ENCODE assay signal across 13 cellular contexts in the genomic region with DNA sequence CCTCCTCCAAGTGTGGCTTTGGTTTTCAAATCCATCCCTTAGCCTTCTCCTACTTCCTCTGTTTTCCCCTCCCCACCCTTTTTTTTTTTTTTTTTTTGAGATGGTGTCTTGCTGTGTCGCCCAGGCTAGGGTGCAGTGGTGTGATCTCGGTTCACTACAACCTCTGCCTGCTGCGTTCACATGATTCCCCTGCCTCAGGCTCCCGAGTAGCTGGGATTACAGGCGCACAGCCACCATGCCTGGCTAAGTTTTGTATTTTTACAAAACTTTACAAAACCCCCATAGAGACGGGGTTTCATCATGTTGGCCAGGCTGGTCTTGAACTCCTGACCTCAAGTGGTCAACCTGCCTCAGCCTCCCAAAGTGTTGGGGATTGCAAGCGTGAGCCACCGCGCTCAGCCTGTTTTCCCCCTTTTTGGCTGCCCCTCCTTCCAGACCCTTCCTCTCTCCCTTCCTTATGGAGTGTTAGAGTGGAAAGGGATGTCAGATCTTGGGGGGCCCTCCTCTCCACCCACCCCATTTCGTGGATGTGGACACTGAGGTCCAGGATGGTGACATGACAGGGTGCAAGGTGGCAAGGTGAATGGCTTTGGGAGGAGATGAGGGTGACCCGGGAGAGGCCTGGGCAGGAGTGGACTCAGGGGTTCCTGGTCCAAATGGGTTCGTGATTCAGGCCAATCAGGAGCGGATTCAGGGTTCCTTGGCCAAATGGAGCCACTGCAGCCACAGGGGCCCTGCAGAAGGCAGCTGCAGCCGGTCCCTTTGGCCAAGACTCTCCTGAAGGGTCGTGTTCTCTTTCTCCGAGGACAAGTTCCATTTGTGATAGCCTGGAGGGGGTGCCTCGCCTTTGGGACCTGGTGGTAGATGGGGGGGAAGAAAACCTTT. TPM values are rescaled to one million over a fixed set of nuclear protein-coding genes. Genes with fewer than 3 reads are reported as not detected.
DNase-seq lines count a peak whose midpoint lies in the region; ATAC-seq, FAIRE-seq and TF ChIP-seq lines count a peak whose summit lies in the region.
"Had no signal": no experiment of that assay in that cellular context is flagged by ENCODE, and none has a peak within 500 bp of the region (broad histone marks: within the 10 kb centered on the region; RNA-seq: fewer than 3 reads in every experiment).

No MANE protein-coding gene starts in this region.

- intact Hi-C loops in CD4-positive, alpha-beta memory T cell (cut with micrococcal nuclease) = no loop called here
- intact Hi-C loops in spleen (cut with DNase I; ENCODE audit: low total_unique reads) (loop anchor here (10.0 kb wide), 1 partner anchor 59 kb away; no protein-coding TSS in a partner anchor), pancreas (cut with DNase I) (no loop called here)

- POLR2A ChIA-PET in CD4-positive, alpha-beta memory T cell (lab: Charles Lee; ENCODE audit: partially characterized antibody) = no interaction called here
- POLR2A ChIA-PET in T-cell (lab: Charles Lee) = interaction anchor here in 1 of 2 donors (0.5 kb wide), 1 partner anchor 1315 kb away, joined by 5 read pairs; no protein-coding TSS in a partner anchor

- TF ChIP-seq CTCF in spleen (IDR thresholded peaks at IDR 0.05 in 8 of 11, conservative IDR thresholded peaks at IDR 0.05 in 3 of 11) (no peak), pancreas (IDR thresholded peaks at IDR 0.05) (no peak)

- peak overlapping the region; percentile 78 to 94 (median 84) for H3K27ac Mint-ChIP-seq in CD4-positive, alpha-beta memory T cell
- peak overlapping the region; percentile 65 to 82 for H3K27ac Mint-ChIP-seq in T-cell
- peak overlapping the region; percentile 67 to 79 for H3K27ac Mint-ChIP-seq in effector memory CD8-positive, alpha-beta T cell

- peaks cover 2 to 18% of the 10 kb centered on the region in 2 donors for H3K36me3 Mint-ChIP-seq in CD4-positive, alpha-beta memory T cell
- H3K36me3 Mint-ChIP-seq in T-cell = peaks cover 3% of the 10 kb centered on the region
- peaks cover 26% of the 10 kb centered on the region for H3K36me3 Mint-ChIP-seq in effector memory CD8-positive, alpha-beta T cell (ENCODE audit: insufficient read depth)

- no peaks in the 10 kb centered on the region for H3K27me3 Mint-ChIP-seq in CD4-positive, alpha-beta memory T cell
- no peaks in the 10 kb centered on the region for H3K27me3 Mint-ChIP-seq in T-cell
- no peaks in the 10 kb centered on the region for H3K27me3 Mint-ChIP-seq in effector memory CD8-positive, alpha-beta T cell

- no peaks in the 10 kb centered on the region for H3K9me3 ChIP-seq in CD4-positive, alpha-beta memory T cell (ENCODE audit: control insufficient read depth in 1 of 2, low read length in 2 of 2)
- H3K9me3 ChIP-seq in spleen (no peaks in the 10 kb centered on the region), pancreas (no peaks in the 10 kb centered on the region)

- peaks cover 85% of the 10 kb centered on the region for H3K4me1 ChIP-seq in CD4-positive, alpha-beta memory T cell (ENCODE audit: insufficient read depth, low read length)
- H3K4me1 ChIP-seq in spleen (peaks cover 19 to 94% (median 59%) of the 10 kb centered on the region in 6 donors), pancreas (peaks cover 0 to 10% (median 0%) of the 10 kb centered on the region in 3 donors)

- H3K27me3 ChIP-seq in CD4-positive, alpha-beta memory T cell (ENCODE audit: insufficient read depth, low read length) = no peaks in the 10 kb centered on the region
- H3K27me3 ChIP-seq in spleen (replicated peaks in 1 of 7) (no peaks in the 10 kb centered on the region), pancreas (no peaks in the 10 kb centered on the region)
- H3K27me3 ChIP-seq: brain microvascular endothelial cell had no signal

- H3K4me3 ChIP-seq in CD4-positive, alpha-beta memory T cell (ENCODE audit: low read length in 2 of 2) = no peak overlapping the region
- H3K4me3 ChIP-seq in spleen (no peak overlapping the region), pancreas (no peak overlapping the region)

- CTCF ChIA-PET in CD4-positive, alpha-beta memory T cell (lab: Charles Lee; ENCODE audit: partially characterized antibody) = no interaction called here
- CTCF ChIA-PET in T-cell (lab: Charles Lee) = no interaction called here

- ATAC-seq in T-cell (replicated peaks in 1 of 4) = no peak
- ATAC-seq in effector memory CD8-positive, alpha-beta T cell (replicated peaks) = no peak
- ATAC-seq in pancreas = no peak
- ATAC-seq in GM18907 (IDR thresholded peaks at IDR 0.05; ENCODE audit: unreplicated experiment) = no peak
- ATAC-seq: CD8-positive, alpha-beta T cell had no signal

- no peak overlapping the region for H3K27ac ChIP-seq in CD4-positive, alpha-beta memory T cell (ENCODE audit: low read depth, low read length)
- peak overlapping the region in 5 of 8 donors; percentile 1 to 66 (median 28) for H3K27ac ChIP-seq in spleen
- H3K27ac ChIP-seq in pancreas = no peak overlapping the region
- H3K27ac ChIP-seq: brain microvascular endothelial cell, parathyroid adenoma had no signal

- WGBS in spleen, 5 donors = 74 to 81% (median 79%) methylated on average over 17 of the region's 17 CpGs
- WGBS in pancreas, 2 donors = 82 to 83% methylated on average over 17 of the region's 17 CpGs

- peak overlapping the region in 1 of 8 donors; percentile 52 for H3K4me3 Mint-ChIP-seq in CD4-positive, alpha-beta memory T cell
- no peak overlapping the region for H3K4me3 Mint-ChIP-seq in T-cell
- no peak overlapping the region for H3K4me3 Mint-ChIP-seq in effector memory CD8-positive, alpha-beta T cell
- H3K4me3 Mint-ChIP-seq: CD8-positive, alpha-beta T cell had no signal

- no peaks in the 10 kb centered on the region for H3K36me3 ChIP-seq in CD4-positive, alpha-beta memory T cell (ENCODE audit: insufficient read depth, low read length)
- H3K36me3 ChIP-seq in spleen (no peaks in the 10 kb centered on the region), pancreas (no peaks in the 10 kb centered on the region)
- H3K36me3 ChIP-seq: brain microvascular endothelial cell had no signal

- no peaks in the 10 kb centered on the region for H3K9me3 Mint-ChIP-seq in CD4-positive, alpha-beta memory T cell
- no peaks in the 10 kb centered on the region for H3K9me3 Mint-ChIP-seq in T-cell
- H3K9me3 Mint-ChIP-seq in effector memory CD8-positive, alpha-beta T cell = no peaks in the 10 kb centered on the region
- H3K9me3 Mint-ChIP-seq: CD8-positive, alpha-beta T cell had no signal

- peaks cover 39 to 82% (median 63%) of the 10 kb centered on the region in 4 donors for H3K4me1 Mint-ChIP-seq in CD4-positive, alpha-beta memory T cell
- peaks cover 71 to 76% (median 74%) of the 10 kb centered on the region in 3 donors for H3K4me1 Mint-ChIP-seq in T-cell
- peaks cover 50 to 58% of the 10 kb centered on the region in 2 donors for H3K4me1 Mint-ChIP-seq in effector memory CD8-positive, alpha-beta T cell (ENCODE audit: low read depth in 2 of 2)

- no peak for FAIRE-seq in pancreas (lab: Jason Lieb, UNC)

- no peak for DNase-seq in CD4-positive, alpha-beta memory T cell
- no peak for DNase-seq in T-cell
- no peak for DNase-seq in effector memory CD8-positive, alpha-beta T cell
- DNase-seq in spleen = no peak
- DNase-seq in pancreas = no peak
- DNase-seq in RPMI8226 = no peak
- DNase-seq: brain microvascular endothelial cell; CD8-positive, alpha-beta T cell; islet precursor cell; NCI-H187 treated with DMSO at 0.1 percent for 48 hours; NCI-H526 treated with DMSO at 0.1 percent for 48 hours had no signal

- TF ChIP-seq POLR2A in spleen (IDR thresholded peaks at IDR 0.05) = no peak

RNA-seq across cellular contexts. Expression of gene ABCC1, which starts 4.8 kb away (rescaled TPM):
- 10 to 100 TPM; 57.3 to 69.9 TPM for total RNA-seq in CD4-positive, alpha-beta memory T cell
- 10 to 100 TPM in 1 of 2 donors, 1 to 10 TPM in 1; 1.9 to 11.0 TPM for polyA plus RNA-seq in CD4-positive, alpha-beta memory T cell
- total RNA-seq in T-cell (10 to 100 TPM; 59.4 to 68.1 (median 63.0) TPM), spleen (10 to 100 TPM; 48.8 to 65.7 (median 53.6) TPM), pancreas (10 to 100 TPM in 4 of 6 donors, 1 to 10 TPM in 2; 8.5 to 16.8 (median 11.5) TPM)
- polyA plus RNA-seq in spleen (10 to 100 TPM in 1 of 3 donors, 1 to 10 TPM in 2; 7.8 to 12.4 (median 10.0) TPM), pancreas (10 to 100 TPM; 11.6 to 12.5 TPM)

Comparison
In these comparisons a context has a peak if more than half of its experiments do, and no peak if none do; other contexts are left out.
1. H3K27ac ChIP-seq: peak in spleen (5 of 8); none in CD4-positive, alpha-beta memory T cell (single experiment) and pancreas (0 of 4).
2. Peak in every context shown above with its lines, with median percentiles within 50 percentile points of each other: H3K27ac Mint-ChIP-seq.